3 cellular contexts compared by ENCODE assay signal in the genomic region with DNA sequence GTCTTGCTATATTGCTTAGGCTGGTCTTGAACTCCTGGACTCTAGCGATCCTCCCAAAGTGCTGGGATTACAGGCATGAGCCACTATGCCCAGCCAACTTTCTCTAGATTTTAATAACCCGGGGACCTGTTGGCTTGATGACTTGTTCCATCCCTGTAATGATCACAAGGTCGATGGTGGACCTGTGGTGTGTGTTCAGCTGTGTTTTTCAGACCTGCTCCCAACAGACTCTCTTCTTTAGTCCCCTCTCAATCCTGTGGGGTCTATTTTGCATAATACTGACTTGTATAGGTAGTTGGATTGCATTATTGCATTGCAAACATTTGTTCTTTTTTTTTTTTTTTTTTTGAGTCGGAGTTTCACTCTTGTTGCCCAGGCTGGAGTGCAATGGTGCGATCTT.
TF ChIP-seq lines count a peak whose summit lies in the region.

No MANE protein-coding gene starts in this region.

TF ChIP-seq in SK-N-SH, 30 proteins besides CTCF, POLR2A, EP300 and RAD21:
- no peak for TF ChIP-seq FOXM1 (IDR thresholded peaks at IDR 0.05; ENCODE audit: low read depth)
- TF ChIP-seq NRF1 (IDR thresholded peaks at IDR 0.05; ENCODE audit: low read depth, low read length): no peak
- TF ChIP-seq FOSL2 (IDR thresholded peaks at IDR 0.05; ENCODE audit: borderline replicate concordance, low read depth): no peak
- TF ChIP-seq, protein P1, sequence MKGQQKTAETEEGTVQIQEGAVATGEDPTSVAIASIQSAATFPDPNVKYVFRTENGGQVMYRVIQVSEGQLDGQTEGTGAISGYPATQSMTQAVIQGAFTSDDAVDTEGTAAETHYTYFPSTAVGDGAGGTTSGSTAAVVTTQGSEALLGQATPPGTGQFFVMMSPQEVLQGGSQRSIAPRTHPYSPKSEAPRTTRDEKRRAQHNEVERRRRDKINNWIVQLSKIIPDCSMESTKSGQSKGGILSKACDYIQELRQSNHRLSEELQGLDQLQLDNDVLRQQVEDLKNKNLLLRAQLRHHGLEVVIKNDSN (IDR thresholded peaks at IDR 0.05; ENCODE audit: borderline replicate concordance, low read depth): no peak
- no peak for TF ChIP-seq JUND (IDR thresholded peaks at IDR 0.05)
- no peak for TF ChIP-seq MEF2A (IDR thresholded peaks at IDR 0.05; ENCODE audit: borderline replicate concordance, low read depth)
- no peak for TF ChIP-seq GATA2 (CRISPR knock-in tag; IDR thresholded peaks at IDR 0.05)
- no peak for TF ChIP-seq POLR2AphosphoS5 (IDR thresholded peaks at IDR 0.05; ENCODE audit: low read depth, low read length)
- no peak for TF ChIP-seq FOXJ3 (CRISPR knock-in tag; IDR thresholded peaks at IDR 0.05)
- TF ChIP-seq, protein P2, sequence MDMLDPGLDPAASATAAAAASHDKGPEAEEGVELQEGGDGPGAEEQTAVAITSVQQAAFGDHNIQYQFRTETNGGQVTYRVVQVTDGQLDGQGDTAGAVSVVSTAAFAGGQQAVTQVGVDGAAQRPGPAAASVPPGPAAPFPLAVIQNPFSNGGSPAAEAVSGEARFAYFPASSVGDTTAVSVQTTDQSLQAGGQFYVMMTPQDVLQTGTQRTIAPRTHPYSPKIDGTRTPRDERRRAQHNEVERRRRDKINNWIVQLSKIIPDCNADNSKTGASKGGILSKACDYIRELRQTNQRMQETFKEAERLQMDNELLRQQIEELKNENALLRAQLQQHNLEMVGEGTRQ (IDR thresholded peaks at IDR 0.05; ENCODE audit: borderline replicate concordance, low read depth, low read length): no peak
- TF ChIP-seq CHD2 (IDR thresholded peaks at IDR 0.05; ENCODE audit: low read length, partially characterized antibody): no peak
- no peak for TF ChIP-seq TEAD4 (IDR thresholded peaks at IDR 0.05; ENCODE audit: borderline replicate concordance, insufficient read depth)
- TF ChIP-seq GABPA (IDR thresholded peaks at IDR 0.05; ENCODE audit: low read depth): no peak
- no peak for TF ChIP-seq SMC3 (IDR thresholded peaks at IDR 0.05; ENCODE audit: low read depth, low read length)
- TF ChIP-seq, protein P3, sequence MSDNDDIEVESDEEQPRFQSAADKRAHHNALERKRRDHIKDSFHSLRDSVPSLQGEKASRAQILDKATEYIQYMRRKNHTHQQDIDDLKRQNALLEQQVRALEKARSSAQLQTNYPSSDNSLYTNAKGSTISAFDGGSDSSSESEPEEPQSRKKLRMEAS (IDR thresholded peaks at IDR 0.05; ENCODE audit: low read depth): no peak

TF ChIP-seq in SK-N-SH treated with all-trans-retinoic acid at 6 μM for 48 hours, 23 proteins besides CTCF, POLR2A, EP300 and RAD21:
- TF ChIP-seq, protein P4, sequence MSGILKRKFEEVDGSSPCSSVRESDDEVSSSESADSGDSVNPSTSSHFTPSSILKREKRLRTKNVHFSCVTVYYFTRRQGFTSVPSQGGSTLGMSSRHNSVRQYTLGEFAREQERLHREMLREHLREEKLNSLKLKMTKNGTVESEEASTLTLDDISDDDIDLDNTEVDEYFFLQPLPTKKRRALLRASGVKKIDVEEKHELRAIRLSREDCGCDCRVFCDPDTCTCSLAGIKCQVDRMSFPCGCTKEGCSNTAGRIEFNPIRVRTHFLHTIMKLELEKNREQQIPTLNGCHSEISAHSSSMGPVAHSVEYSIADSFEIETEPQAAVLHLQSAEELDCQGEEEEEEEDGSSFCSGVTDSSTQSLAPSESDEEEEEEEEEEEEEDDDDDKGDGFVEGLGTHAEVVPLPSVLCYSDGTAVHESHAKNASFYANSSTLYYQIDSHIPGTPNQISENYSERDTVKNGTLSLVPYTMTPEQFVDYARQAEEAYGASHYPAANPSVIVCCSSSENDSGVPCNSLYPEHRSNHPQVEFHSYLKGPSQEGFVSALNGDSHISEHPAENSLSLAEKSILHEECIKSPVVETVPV (CRISPR knock-in tag; IDR thresholded peaks at IDR 0.05): no peak
- TF ChIP-seq BACH2 (CRISPR knock-in tag; IDR thresholded peaks at IDR 0.05; ENCODE audit: borderline replicate concordance) (no peak), PPARA (CRISPR knock-in tag; IDR thresholded peaks at IDR 0.05; ENCODE audit: borderline replicate concordance) (no peak), RARB (CRISPR knock-in tag; IDR thresholded peaks at IDR 0.05) (no peak), TCF4 (CRISPR knock-in tag; IDR thresholded peaks at IDR 0.05; ENCODE audit: borderline replicate concordance) (no peak), SNAI2 (CRISPR knock-in tag; IDR thresholded peaks at IDR 0.05) (no peak), ESRRG (CRISPR knock-in tag; IDR thresholded peaks at IDR 0.05) (no peak), ARNTL (CRISPR knock-in tag; IDR thresholded peaks at IDR 0.05; ENCODE audit: borderline replicate concordance, low read depth) (no peak), ZFP3 (CRISPR knock-in tag; IDR thresholded peaks at IDR 0.05) (no peak), ZNF565 (CRISPR knock-in tag; conservative IDR thresholded peaks at IDR 0.05; ENCODE audit: low read depth) (no peak), ZC3H10 (CRISPR knock-in tag; IDR thresholded peaks at IDR 0.05) (no peak)
- TF ChIP-seq, protein P5, sequence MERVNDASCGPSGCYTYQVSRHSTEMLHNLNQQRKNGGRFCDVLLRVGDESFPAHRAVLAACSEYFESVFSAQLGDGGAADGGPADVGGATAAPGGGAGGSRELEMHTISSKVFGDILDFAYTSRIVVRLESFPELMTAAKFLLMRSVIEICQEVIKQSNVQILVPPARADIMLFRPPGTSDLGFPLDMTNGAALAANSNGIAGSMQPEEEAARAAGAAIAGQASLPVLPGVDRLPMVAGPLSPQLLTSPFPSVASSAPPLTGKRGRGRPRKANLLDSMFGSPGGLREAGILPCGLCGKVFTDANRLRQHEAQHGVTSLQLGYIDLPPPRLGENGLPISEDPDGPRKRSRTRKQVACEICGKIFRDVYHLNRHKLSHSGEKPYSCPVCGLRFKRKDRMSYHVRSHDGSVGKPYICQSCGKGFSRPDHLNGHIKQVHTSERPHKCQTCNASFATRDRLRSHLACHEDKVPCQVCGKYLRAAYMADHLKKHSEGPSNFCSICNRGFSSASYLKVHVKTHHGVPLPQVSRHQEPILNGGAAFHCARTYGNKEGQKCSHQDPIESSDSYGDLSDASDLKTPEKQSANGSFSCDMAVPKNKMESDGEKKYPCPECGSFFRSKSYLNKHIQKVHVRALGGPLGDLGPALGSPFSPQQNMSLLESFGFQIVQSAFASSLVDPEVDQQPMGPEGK (CRISPR knock-in tag; IDR thresholded peaks at IDR 0.05; ENCODE audit: borderline replicate concordance): no peak

TF ChIP-seq in endothelial cell of umbilical vein, 7 proteins besides CTCF, POLR2A, EP300 and RAD21:
- TF ChIP-seq POLR2AphosphoS5 (IDR thresholded peaks at IDR 0.05; ENCODE audit: insufficient read depth, low read depth, low read length) (no peak), JUN (IDR thresholded peaks at IDR 0.05; ENCODE audit: borderline replicate concordance, insufficient read depth, insufficient read length, low read depth) (no peak), GATA2 (IDR thresholded peaks at IDR 0.05; ENCODE audit: insufficient read depth, insufficient read length, low read depth, low read length) (no peak), MYC (IDR thresholded peaks at IDR 0.05; ENCODE audit: low read depth, low read length) (no peak), FOS (IDR thresholded peaks at IDR 0.05; ENCODE audit: borderline replicate concordance, insufficient read depth, low read length) (no peak), EZH2 (IDR thresholded peaks at IDR 0.05; ENCODE audit: borderline replicate concordance, low read depth, low read length, severe bottlenecking) (no peak)
- TF ChIP-seq, protein P3 (IDR thresholded peaks at IDR 0.05; ENCODE audit: insufficient read depth, insufficient read length): no peak
